Comparison of ENCODE assay signal across 8 cellular contexts in the genomic region with DNA sequence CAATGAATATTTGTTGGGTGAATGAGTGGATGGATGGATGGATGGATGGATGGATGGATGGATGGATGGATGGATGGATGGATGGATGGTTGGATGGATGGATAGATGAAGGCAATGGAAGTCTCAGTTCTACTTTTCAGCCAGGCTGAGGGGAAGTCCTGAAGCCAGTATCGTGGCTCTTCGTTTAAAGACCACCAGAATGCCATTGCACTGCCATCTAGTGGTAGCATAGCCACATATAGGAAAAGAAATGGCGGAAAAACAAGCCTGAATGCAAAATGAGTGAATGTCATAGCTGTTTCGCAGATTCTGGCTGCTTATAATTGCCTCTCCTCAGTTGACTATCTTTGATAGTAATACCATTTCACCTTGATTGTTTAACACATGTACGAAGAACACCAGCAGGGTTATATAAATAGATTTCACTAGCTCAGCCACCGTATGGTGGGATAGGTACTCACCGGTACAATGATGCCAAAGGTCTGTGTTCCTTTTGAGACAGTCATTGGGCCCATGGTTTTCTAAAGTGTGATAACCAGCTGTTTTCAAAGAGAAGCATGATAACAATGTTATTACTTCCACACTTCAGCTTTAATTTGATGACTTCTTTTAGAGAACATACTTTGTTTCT.
DNase-seq lines count a peak whose midpoint lies in the region; ATAC-seq and TF ChIP-seq lines count a peak whose summit lies in the region.

No MANE protein-coding gene starts in this region.

- no peaks in the 10 kb centered on the region for H3K36me3 Mint-ChIP-seq in activated naive CD8-positive, alpha-beta T cell treated with anti-CD3 and anti-CD28 coated beads, Interleukin-2, amount 50 U/mL, for 24 hours (ENCODE audit: low read depth)

- no peaks in the 10 kb centered on the region for H3K27me3 ChIP-seq in MG63
- H3K27me3 ChIP-seq in smooth muscle cell (ENCODE audit: low read depth): no peaks in the 10 kb centered on the region

- H3K79me2 ChIP-seq in smooth muscle cell (ENCODE audit: low read depth): no peaks in the 10 kb centered on the region

- TF ChIP-seq CTCF in smooth muscle cell (IDR thresholded peaks at IDR 0.05; ENCODE audit: borderline replicate concordance, insufficient read depth, poor library complexity, severe bottlenecking): peak; percentile 73

- H3F3A ChIP-seq in smooth muscle cell (ENCODE audit: low read depth): no peaks in the 10 kb centered on the region

- H3K27ac ChIP-seq in smooth muscle cell (ENCODE audit: low read depth): no peak overlapping the region

- H3K4me2 ChIP-seq in smooth muscle cell: no peak overlapping the region

- H3K4me1 ChIP-seq in smooth muscle cell (ENCODE audit: low read depth): no peaks in the 10 kb centered on the region

- H3K27me3 Mint-ChIP-seq in activated naive CD8-positive, alpha-beta T cell treated with anti-CD3 and anti-CD28 coated beads, Interleukin-2, amount 50 U/mL, for 24 hours: no peaks in the 10 kb centered on the region

- H3K9me3 ChIP-seq in MG63 (no peaks in the 10 kb centered on the region), smooth muscle cell (replicated peaks; ENCODE audit: low read depth) (no peaks in the 10 kb centered on the region)

- H3K4me3 Mint-ChIP-seq in activated naive CD8-positive, alpha-beta T cell treated with anti-CD3 and anti-CD28 coated beads, Interleukin-2, amount 50 U/mL, for 24 hours: no peak overlapping the region

- H3K4me1 Mint-ChIP-seq in activated naive CD8-positive, alpha-beta T cell treated with anti-CD3 and anti-CD28 coated beads, Interleukin-2, amount 50 U/mL, for 24 hours: peaks cover 2% of the 10 kb centered on the region

- H3K4me3 ChIP-seq in MG63 (no peak overlapping the region), smooth muscle cell (no peak overlapping the region)

- WGBS in smooth muscle cell (ENCODE audit: low lambda C conversion rate): 39% methylated on average over 7 of the region's 7 CpGs

- ATAC-seq in GM21723 (IDR thresholded peaks at IDR 0.05; ENCODE audit: unreplicated experiment) (peak; percentile 83), HG03025 (IDR thresholded peaks at IDR 0.05; ENCODE audit: low FRiP score, unreplicated experiment) (no peak)
- no peak for ATAC-seq in activated naive CD8-positive, alpha-beta T cell treated with anti-CD3 and anti-CD28 coated beads, Interleukin-2, amount 50 U/mL, for 24 hours

- peak overlapping the region; percentile 12 for H2AFZ ChIP-seq in smooth muscle cell (ENCODE audit: low read depth)

- H3K36me3 ChIP-seq in MG63: no peaks in the 10 kb centered on the region
- H3K36me3 ChIP-seq in smooth muscle cell (ENCODE audit: low read depth): no peaks in the 10 kb centered on the region

- H3K9ac ChIP-seq in smooth muscle cell (ENCODE audit: low read depth): no peak overlapping the region

- no peaks in the 10 kb centered on the region for H3K9me3 Mint-ChIP-seq in activated naive CD8-positive, alpha-beta T cell treated with anti-CD3 and anti-CD28 coated beads, Interleukin-2, amount 50 U/mL, for 24 hours

- no peak overlapping the region for H3K27ac Mint-ChIP-seq in activated naive CD8-positive, alpha-beta T cell treated with anti-CD3 and anti-CD28 coated beads, Interleukin-2, amount 50 U/mL, for 24 hours

- DNase-seq in ELR (ENCODE audit: low read depth) (peak; percentile 81), MG63 (peak; percentile 11), SIG-M5 treated with dmso at 0.1 percent for 504 hours (lab: John Stamatoyannopoulos, UW; ENCODE audit: unreplicated experiment) (peak; percentile 76), hepatic stellate cell (ENCODE audit: low spot score) (peak; percentile 52), smooth muscle cell (lab: John Stamatoyannopoulos, UW; ENCODE audit: unreplicated experiment) (no peak)
- peak; percentile 57 for DNase-seq in activated naive CD8-positive, alpha-beta T cell treated with anti-CD3 and anti-CD28 coated beads, Interleukin-2, amount 50 U/mL, for 24 hours

- no peaks in the 10 kb centered on the region for H4K20me1 ChIP-seq in smooth muscle cell (ENCODE audit: low read depth)
